ENCODE assay signal across 1 cellular context in genomic region chr1:65002508-65003315, GRCh38.
TF ChIP-seq lines count a peak whose summit lies in the region.

No MANE protein-coding gene starts in this region.

TF ChIP-seq in HEK293, 187 proteins besides CTCF, POLR2A, EP300 and RAD21 (continued from another document and continues in another):
- TF ChIP-seq INSM2 (tag by site-specific recombination; IDR thresholded peaks at IDR 0.05) (peak; percentile 71; the same call in 1 of the 2 replicates), ZNF292 (tag by site-specific recombination; IDR thresholded peaks at IDR 0.05; ENCODE audit: borderline replicate concordance, low read depth) (no peak), ZNF544 (tag by site-specific recombination; IDR thresholded peaks at IDR 0.05) (no peak), WT1 (tag by site-specific recombination; IDR thresholded peaks at IDR 0.05) (peak; percentile 41; the same call in 1 of the 2 replicates), ZNF843 (tag by site-specific recombination; IDR thresholded peaks at IDR 0.05) (peak; percentile 57), HOXC10 (CRISPR knock-in tag; IDR thresholded peaks at IDR 0.05) (no peak), ZNF518A (tag by site-specific recombination; conservative IDR thresholded peaks at IDR 0.05; ENCODE audit: low read depth) (no peak), SCRT2 (tag by site-specific recombination; IDR thresholded peaks at IDR 0.05) (no peak), ZFP69B (tag by site-specific recombination; IDR thresholded peaks at IDR 0.05) (peak; percentile 57; the same call in 1 of the 2 replicates), EGR2 (tag by site-specific recombination; IDR thresholded peaks at IDR 0.05; ENCODE audit: low read depth) (peak; percentile 31; the same call in 1 of the 2 replicates), TSHZ1 (tag by site-specific recombination; IDR thresholded peaks at IDR 0.05; ENCODE audit: borderline replicate concordance) (no peak), ZBTB17 (tag by site-specific recombination; IDR thresholded peaks at IDR 0.05) (peak; percentile 96), MZF1 (tag by site-specific recombination; IDR thresholded peaks at IDR 0.05; ENCODE audit: borderline replicate concordance) (no peak), ZNF16 (tag by site-specific recombination; IDR thresholded peaks at IDR 0.05; ENCODE audit: low read depth) (no peak), ZFHX2 (tag by site-specific recombination; conservative IDR thresholded peaks at IDR 0.05) (peak; percentile 69; the same call in 1 of the 2 replicates), ZNF114 (tag by site-specific recombination; IDR thresholded peaks at IDR 0.05) (no peak), ZNF169 (tag by site-specific recombination; IDR thresholded peaks at IDR 0.05) (no peak), KLF17 (tag by site-specific recombination; IDR thresholded peaks at IDR 0.05) (no peak; the same call in none of the 2 replicates), ZNF2 (tag by site-specific recombination; IDR thresholded peaks at IDR 0.05) (peak; percentile 57; the same call in 1 of the 2 replicates), HOXD13 (CRISPR knock-in tag; IDR thresholded peaks at IDR 0.05; ENCODE audit: borderline replicate concordance) (no peak), ZNF18 (tag by site-specific recombination; IDR thresholded peaks at IDR 0.05) (no peak), TRIM28 (IDR thresholded peaks at IDR 0.05; ENCODE audit: borderline replicate concordance, low read length) (peak; percentile 88; the same call in 1 of the 2 replicates), ZNF148 (tag by site-specific recombination; IDR thresholded peaks at IDR 0.05; ENCODE audit: borderline replicate concordance) (no peak), ZNF221 (tag by site-specific recombination; IDR thresholded peaks at IDR 0.05; ENCODE audit: borderline replicate concordance) (no peak), ZNF157 (tag by site-specific recombination; IDR thresholded peaks at IDR 0.05) (no peak), ZNF404 (tag by site-specific recombination; IDR thresholded peaks at IDR 0.05) (no peak), ZNF155 (tag by site-specific recombination; IDR thresholded peaks at IDR 0.05) (no peak), ZNF121 (tag by site-specific recombination; IDR thresholded peaks at IDR 0.05) (no peak), ZSCAN18 (tag by site-specific recombination; IDR thresholded peaks at IDR 0.05) (no peak), ZNF398 (tag by site-specific recombination; IDR thresholded peaks at IDR 0.05) (peak; percentile 68), ZNF610 (tag by site-specific recombination; IDR thresholded peaks at IDR 0.05; ENCODE audit: borderline replicate concordance) (peak; percentile 88; the same call in 1 of the 2 replicates), ZNF184 (tag by site-specific recombination; IDR thresholded peaks at IDR 0.05) (0 out of 2 replicates have a peak, but pooled peaks have one; percentile 7), KLF1 (tag by site-specific recombination; IDR thresholded peaks at IDR 0.05) (0 out of 2 replicates have a peak, but pooled peaks have one; percentile 26), ZNF501 (tag by site-specific recombination; IDR thresholded peaks at IDR 0.05) (peak; percentile 92), ZNF521 (tag by site-specific recombination; IDR thresholded peaks at IDR 0.05) (no peak), SETDB1 (IDR thresholded peaks at IDR 0.05; ENCODE audit: insufficient read length, low read length) (no peak), ZNF26 (tag by site-specific recombination; IDR thresholded peaks at IDR 0.05) (no peak), ZNF664 (tag by site-specific recombination; IDR thresholded peaks at IDR 0.05) (no peak)
